ENCODE assay signal across 13 cellular contexts in genomic region chr16:28923231-28923587, GRCh38. TPM values are rescaled to one million over a fixed set of nuclear protein-coding genes. Genes with fewer than 3 reads are reported as not detected.
DNase-seq lines count a peak whose midpoint lies in the region; ATAC-seq and TF ChIP-seq lines count a peak whose summit lies in the region.
"Had no signal": no experiment of that assay in that cellular context is flagged by ENCODE, and none has a peak within 500 bp of the region (broad histone marks: within the 10 kb centered on the region; RNA-seq: fewer than 3 reads in every experiment).

No MANE protein-coding gene starts in this region.

- TF ChIP-seq CTCF in HFFc6 (IDR thresholded peaks at IDR 0.05) (no peak), nephron progenitor cell (IDR thresholded peaks at IDR 0.05) (no peak), esophagus muscularis mucosa (IDR thresholded peaks at IDR 0.05) (no peak), smooth muscle cell (IDR thresholded peaks at IDR 0.05; ENCODE audit: borderline replicate concordance, insufficient read depth, poor library complexity, severe bottlenecking) (no peak)

- no peak overlapping the region for H3K4me2 ChIP-seq in smooth muscle cell

- H3K9me3 Mint-ChIP-seq in CD8-positive, alpha-beta memory T cell, result no peaks in the 10 kb centered on the region
- H3K9me3 Mint-ChIP-seq in HFFc6, result no peaks in the 10 kb centered on the region
- H3K9me3 Mint-ChIP-seq in activated naive CD8-positive, alpha-beta T cell treated with anti-CD3 and anti-CD28 coated beads, Interleukin-2, amount 10 ng/mL, durations not matched to agents 7 days and 5 days, result no peaks in the 10 kb centered on the region
- H3K9me3 Mint-ChIP-seq in nephron progenitor cell, result no peaks in the 10 kb centered on the region

- H3K9me3 ChIP-seq in CD8-positive, alpha-beta memory T cell (ENCODE audit: low read length), result no peaks in the 10 kb centered on the region
- no peaks in the 10 kb centered on the region for H3K9me3 ChIP-seq in esophagus muscularis mucosa
- no peaks in the 10 kb centered on the region for H3K9me3 ChIP-seq in smooth muscle cell (replicated peaks; ENCODE audit: low read depth)
- H3K9me3 ChIP-seq: ovary had no signal

- no peak overlapping the region for H3K27ac ChIP-seq in CD8-positive, alpha-beta memory T cell (ENCODE audit: low read depth, low read length)
- H3K27ac ChIP-seq in esophagus muscularis mucosa (replicated peaks in 1 of 4), result no peak overlapping the region
- no peak overlapping the region for H3K27ac ChIP-seq in smooth muscle cell (ENCODE audit: low read depth)
- H3K27ac ChIP-seq: ovary had no signal

- CTCF ChIA-PET in CD8-positive, alpha-beta memory T cell (lab: Charles Lee), result interaction anchor here (0.9 to 8.9 kb wide), 3 partner anchors 9 to 76 kb away, joined by 3 to 55 read pairs (median 5); no protein-coding TSS in a partner anchor

- H3K4me3 Mint-ChIP-seq in CD8-positive, alpha-beta memory T cell, result peak overlapping the region; percentile 48 to 98 (median 78)
- H3K4me3 Mint-ChIP-seq in HFFc6 (peak overlapping the region; percentile 35; the same call in 1 of the 2 replicates), nephron progenitor cell (peak overlapping the region; percentile 91)
- H3K4me3 Mint-ChIP-seq in activated naive CD8-positive, alpha-beta T cell treated with anti-CD3 and anti-CD28 coated beads, Interleukin-2, amount 10 ng/mL, durations not matched to agents 7 days and 5 days, result peak overlapping the region; percentile 36

- no peaks in the 10 kb centered on the region for H3K27me3 ChIP-seq in CD8-positive, alpha-beta memory T cell (ENCODE audit: insufficient read depth, low read length, poor library complexity, severe bottlenecking)
- H3K27me3 ChIP-seq in esophagus muscularis mucosa, result no peaks in the 10 kb centered on the region
- no peaks in the 10 kb centered on the region for H3K27me3 ChIP-seq in H7 (ENCODE audit: control insufficient read depth, insufficient read depth, low read length)
- no peaks in the 10 kb centered on the region for H3K27me3 ChIP-seq in smooth muscle cell (ENCODE audit: low read depth)
- H3K27me3 ChIP-seq: ovary had no signal

- intact Hi-C loops in esophagus muscularis mucosa (cut with DNase I), result no loop called here

- peaks cover 13 to 24% (median 15%) of the 10 kb centered on the region in 3 donors for H3K4me1 Mint-ChIP-seq in CD8-positive, alpha-beta memory T cell
- H3K4me1 Mint-ChIP-seq in HFFc6 (ENCODE audit: low read depth) (peaks cover 11% of the 10 kb centered on the region; the same call in 1 of the 2 replicates), nephron progenitor cell (peaks cover 26% of the 10 kb centered on the region)
- H3K4me1 Mint-ChIP-seq in activated naive CD8-positive, alpha-beta T cell treated with anti-CD3 and anti-CD28 coated beads, Interleukin-2, amount 10 ng/mL, durations not matched to agents 7 days and 5 days, result peaks cover 20% of the 10 kb centered on the region

- DNase-seq in CD8-positive, alpha-beta memory T cell, result no peak
- no peak for DNase-seq in HFFc6
- DNase-seq in activated naive CD8-positive, alpha-beta T cell treated with anti-CD3 and anti-CD28 coated beads, Interleukin-2, amount 10 ng/mL, durations not matched to agents 7 days and 5 days, result no peak
- no peak for DNase-seq in nephron progenitor cell
- no peak for DNase-seq in esophagus muscularis mucosa (ENCODE audit: extremely low spot score)
- no peak for DNase-seq in H7
- no peak for DNase-seq in smooth muscle cell (lab: John Stamatoyannopoulos, UW; ENCODE audit: unreplicated experiment)
- DNase-seq: activated CD4-positive, alpha-beta T cell treated with anti-CD3 and anti-CD28 coated beads, Interleukin-2, amount 50 U/mL, for 4 hours; kidney; NCI-H2029 treated with DMSO at 0.1 percent for 48 hours; ovary had no signal

- H3K9ac ChIP-seq in smooth muscle cell (ENCODE audit: low read depth), result no peak overlapping the region

- no peaks in the 10 kb centered on the region for H4K20me1 ChIP-seq in smooth muscle cell (ENCODE audit: low read depth)

- peaks cover 0 to 2% of the 10 kb centered on the region in 2 donors for H3K27me3 Mint-ChIP-seq in CD8-positive, alpha-beta memory T cell
- H3K27me3 Mint-ChIP-seq in HFFc6 (ENCODE audit: insufficient read depth), result peaks cover 3% of the 10 kb centered on the region; the same call in 1 of the 2 replicates
- no peaks in the 10 kb centered on the region for H3K27me3 Mint-ChIP-seq in activated naive CD8-positive, alpha-beta T cell treated with anti-CD3 and anti-CD28 coated beads, Interleukin-2, amount 10 ng/mL, durations not matched to agents 7 days and 5 days
- H3K27me3 Mint-ChIP-seq in nephron progenitor cell (ENCODE audit: low read depth, poor library complexity), result no peaks in the 10 kb centered on the region

- POLR2A ChIA-PET in CD8-positive, alpha-beta memory T cell (lab: Charles Lee), result no interaction called here
- POLR2A ChIA-PET in activated naive CD8-positive, alpha-beta T cell treated with anti-CD3 and anti-CD28 coated beads, Interleukin-2, amount 10 ng/mL, durations not matched to agents 7 days and 5 days (lab: Charles Lee), result interaction anchor here (0.5 to 3.1 kb wide), 6 partner anchors 11 to 109 kb away, joined by 3 to 18 read pairs (median 3); partner anchors contain the start of gene ATXN2L

- TF ChIP-seq EP300 in esophagus muscularis mucosa (IDR thresholded peaks at IDR 0.05), result no peak

- H3K4me3 ChIP-seq in CD8-positive, alpha-beta memory T cell (ENCODE audit: low read length), result no peak overlapping the region
- H3K4me3 ChIP-seq in esophagus muscularis mucosa (no peak overlapping the region), H7 (ENCODE audit: insufficient read depth, low read depth, low read length) (no peak overlapping the region), smooth muscle cell (no peak overlapping the region)
- H3K4me3 ChIP-seq: ovary had no signal

- ATAC-seq in activated naive CD8-positive, alpha-beta T cell treated with anti-CD3 and anti-CD28 coated beads, Interleukin-2, amount 10 ng/mL, durations not matched to agents 7 days and 5 days (ENCODE audit: low read depth), result no peak

- no peak for TF ChIP-seq POLR2A in esophagus muscularis mucosa (IDR thresholded peaks at IDR 0.05; ENCODE audit: low read depth)

- peak overlapping the region in 6 of 8 donors; percentile 1 to 91 (median 68) for H3K27ac Mint-ChIP-seq in CD8-positive, alpha-beta memory T cell
- H3K27ac Mint-ChIP-seq in HFFc6 (no peak overlapping the region), nephron progenitor cell (no peak overlapping the region)
- peak overlapping the region; percentile 41 for H3K27ac Mint-ChIP-seq in activated naive CD8-positive, alpha-beta T cell treated with anti-CD3 and anti-CD28 coated beads, Interleukin-2, amount 10 ng/mL, durations not matched to agents 7 days and 5 days

- H3K4me1 ChIP-seq in CD8-positive, alpha-beta memory T cell (ENCODE audit: insufficient read depth, low read length), result peaks cover 11% of the 10 kb centered on the region
- H3K4me1 ChIP-seq in esophagus muscularis mucosa (peaks cover 5 to 18% (median 13%) of the 10 kb centered on the region in 4 donors), smooth muscle cell (ENCODE audit: low read depth) (peaks cover 4% of the 10 kb centered on the region)

- peaks cover 10% of the 10 kb centered on the region for H3K36me3 ChIP-seq in CD8-positive, alpha-beta memory T cell (ENCODE audit: insufficient read depth, low read length)
- H3K36me3 ChIP-seq in esophagus muscularis mucosa, result peaks cover 0 to 35% (median 24%) of the 10 kb centered on the region in 4 donors
- H3K36me3 ChIP-seq in H7 (replicated peaks; ENCODE audit: control insufficient read depth, insufficient read depth, low read length), result peaks cover 2% of the 10 kb centered on the region; the same call in 1 of the 2 replicates
- H3K36me3 ChIP-seq in smooth muscle cell (ENCODE audit: low read depth), result no peaks in the 10 kb centered on the region
- H3K36me3 ChIP-seq: ovary had no signal

- WGBS in esophagus muscularis mucosa, result 92% methylated on average over 3 of the region's 3 CpGs
- WGBS in smooth muscle cell (ENCODE audit: low lambda C conversion rate), result 100% methylated on average over 3 of the region's 3 CpGs

- no peaks in the 10 kb centered on the region for H3K79me2 ChIP-seq in smooth muscle cell (ENCODE audit: low read depth)

- H2AFZ ChIP-seq in smooth muscle cell (ENCODE audit: low read depth), result no peak overlapping the region

- peaks cover 2% of the 10 kb centered on the region for H3F3A ChIP-seq in smooth muscle cell (ENCODE audit: low read depth)

- peaks cover 4 to 38% (median 5%) of the 10 kb centered on the region in 3 donors for H3K36me3 Mint-ChIP-seq in CD8-positive, alpha-beta memory T cell
- H3K36me3 Mint-ChIP-seq in HFFc6 (ENCODE audit: low read depth) (peaks cover 6% of the 10 kb centered on the region; the same call in 1 of the 2 replicates), nephron progenitor cell (ENCODE audit: low read depth) (peaks cover 15% of the 10 kb centered on the region)
- peaks cover 5% of the 10 kb centered on the region for H3K36me3 Mint-ChIP-seq in activated naive CD8-positive, alpha-beta T cell treated with anti-CD3 and anti-CD28 coated beads, Interleukin-2, amount 10 ng/mL, durations not matched to agents 7 days and 5 days

RNA-seq across cellular contexts. Expression of gene RABEP2, which starts 1.8 kb away (rescaled TPM):
- total RNA-seq in CD8-positive, alpha-beta memory T cell, result 10 to 100 TPM; 20.8 to 21.7 TPM
- 6.6 TPM for polyA plus RNA-seq in CD8-positive, alpha-beta memory T cell
- 10 to 100 TPM; 19.8 to 24.9 (median 21.9) TPM for total RNA-seq in HFFc6 (2021; fragmentation: NEBNext Ultra II Directional; extraction: Animal tissue kit (Norgen Biotek cat#: 25700))
- total RNA-seq in activated naive CD8-positive, alpha-beta T cell treated with anti-CD3 and anti-CD28 coated beads, Interleukin-2, amount 10 ng/mL, durations not matched to agents 7 days and 5 days, result 10 to 100 TPM; 23.7 to 25.6 TPM
- total RNA-seq in esophagus muscularis mucosa, result 10 to 100 TPM; 15.0 to 27.2 (median 16.7) TPM
- 13.3 and 17.3 TPM in 2 replicates for total RNA-seq in H7 (2014; rRNA removed; shearing (Covaris generic))
- 9.2 and 16.6 TPM in 2 replicates for total RNA-seq in smooth muscle cell
- polyA plus RNA-seq in smooth muscle cell, result 14.5 and 14.7 TPM in 2 replicates

RNA-seq across cellular contexts. Expression of gene CD19, which starts 8.6 kb away (rescaled TPM):
- not detected for total RNA-seq in CD8-positive, alpha-beta memory T cell
- polyA plus RNA-seq in CD8-positive, alpha-beta memory T cell, result not detected
- total RNA-seq in HFFc6 (2021; fragmentation: NEBNext Ultra II Directional; extraction: Animal tissue kit (Norgen Biotek cat#: 25700)), result not detected
- under 1 TPM; 0.40 to 0.83 TPM for total RNA-seq in activated naive CD8-positive, alpha-beta T cell treated with anti-CD3 and anti-CD28 coated beads, Interleukin-2, amount 10 ng/mL, durations not matched to agents 7 days and 5 days
- under 1 TPM in 1 of 4 donors, not detected in 3; 0.66 TPM for total RNA-seq in esophagus muscularis mucosa
- 1.2 and 1.9 TPM in 2 replicates for total RNA-seq in H7 (2014; rRNA removed; shearing (Covaris generic))
- total RNA-seq in smooth muscle cell, result not detected in 2 replicates
- not detected in 2 replicates for polyA plus RNA-seq in smooth muscle cell
- total RNA-seq: bronchial epithelial cell, Daoy had no signal

RNA-seq across cellular contexts. Expression of gene NFATC2IP, which starts 27.5 kb away (rescaled TPM):
- 10 to 100 TPM; 75.1 to 77.0 TPM for total RNA-seq in CD8-positive, alpha-beta memory T cell
- 35.0 TPM for polyA plus RNA-seq in CD8-positive, alpha-beta memory T cell
- 10 to 100 TPM; 18.1 to 21.9 (median 19.9) TPM for total RNA-seq in HFFc6 (2021; fragmentation: NEBNext Ultra II Directional; extraction: Animal tissue kit (Norgen Biotek cat#: 25700))
- 100 to 1,000 TPM; 115 to 117 TPM for total RNA-seq in activated naive CD8-positive, alpha-beta T cell treated with anti-CD3 and anti-CD28 coated beads, Interleukin-2, amount 10 ng/mL, durations not matched to agents 7 days and 5 days
- total RNA-seq in esophagus muscularis mucosa, result 10 to 100 TPM; 15.6 to 30.3 (median 20.3) TPM
- 29.1 and 34.8 TPM in 2 replicates for total RNA-seq in H7 (2014; rRNA removed; shearing (Covaris generic))
- 9.7 and 19.0 TPM in 2 replicates for total RNA-seq in smooth muscle cell
- 13.1 and 15.2 TPM in 2 replicates for polyA plus RNA-seq in smooth muscle cell

RNA-seq across cellular contexts. Expression of gene ATP2A1, which starts 44.9 kb away (rescaled TPM):
- 1 to 10 TPM; 1.9 to 2.1 TPM for total RNA-seq in CD8-positive, alpha-beta memory T cell
- not detected for polyA plus RNA-seq in CD8-positive, alpha-beta memory T cell
- under 1 TPM; 0.26 to 0.85 (median 0.54) TPM for total RNA-seq in HFFc6 (2021; fragmentation: NEBNext Ultra II Directional; extraction: Animal tissue kit (Norgen Biotek cat#: 25700))
- 1 to 10 TPM; 2.5 to 4.6 TPM for total RNA-seq in activated naive CD8-positive, alpha-beta T cell treated with anti-CD3 and anti-CD28 coated beads, Interleukin-2, amount 10 ng/mL, durations not matched to agents 7 days and 5 days
- total RNA-seq in esophagus muscularis mucosa (under 1 TPM in 1 of 4 donors, not detected in 3; 0.86 TPM), smooth muscle cell (0.09 and 0.36 TPM in 2 replicates)
- 0.10 and 1.0 TPM in 2 replicates for total RNA-seq in H7 (2014; rRNA removed; shearing (Covaris generic))
- 0.87 and 1.2 TPM in 2 replicates for polyA plus RNA-seq in smooth muscle cell
- total RNA-seq: Daoy had no signal

RNA-seq across cellular contexts. Expression of gene SPNS1, which starts 51.4 kb away (rescaled TPM):
- 10 to 100 TPM; 36.5 to 40.9 TPM for total RNA-seq in CD8-positive, alpha-beta memory T cell
- 33.2 TPM for polyA plus RNA-seq in CD8-positive, alpha-beta memory T cell
- total RNA-seq in HFFc6 (2021; fragmentation: NEBNext Ultra II Directional; extraction: Animal tissue kit (Norgen Biotek cat#: 25700)), result 10 to 100 TPM; 36.9 to 43.0 (median 39.9) TPM
- 10 to 100 TPM; 28.1 to 30.1 TPM for total RNA-seq in activated naive CD8-positive, alpha-beta T cell treated with anti-CD3 and anti-CD28 coated beads, Interleukin-2, amount 10 ng/mL, durations not matched to agents 7 days and 5 days
- total RNA-seq in esophagus muscularis mucosa (10 to 100 TPM; 12.9 to 36.0 (median 21.8) TPM), smooth muscle cell (28.6 and 29.8 TPM in 2 replicates)
- total RNA-seq in H7 (2014; rRNA removed; shearing (Covaris generic)), result 58.6 and 65.3 TPM in 2 replicates
- polyA plus RNA-seq in smooth muscle cell, result 109 and 113 TPM in 2 replicates

Comparison
In these comparisons a context has a peak if more than half of its experiments do, and no peak if none do; other contexts are left out.
1. H3K27ac Mint-ChIP-seq: peak in CD8-positive, alpha-beta memory T cell (6 of 8) and activated naive CD8-positive, alpha-beta T cell treated with anti-CD3 and anti-CD28 coated beads, Interleukin-2, amount 10 ng/mL, durations not matched to agents 7 days and 5 days (single experiment); none in HFFc6 (single experiment) and nephron progenitor cell (single experiment).
2. H3K4me3 Mint-ChIP-seq: peak in every context shown above with its lines; median percentile 91 in nephron progenitor cell; 78 in CD8-positive, alpha-beta memory T cell; 36 in activated naive CD8-positive, alpha-beta T cell treated with anti-CD3 and anti-CD28 coated beads, Interleukin-2, amount 10 ng/mL, durations not matched to agents 7 days and 5 days; 35 in HFFc6.